Comparison of ENCODE assay signal across 22 cellular contexts in genomic region chr6:96433950-96434349, GRCh38.
"Had no signal": no experiment of that assay in that cellular context is flagged by ENCODE, and none has a peak within 500 bp of the region (broad histone marks: within the 10 kb centered on the region; RNA-seq: fewer than 3 reads in every experiment).

No MANE protein-coding gene starts in this region.

- DNase-seq: colonic mucosa; cortex of kidney; effector CD8-positive, alpha-beta T cell; effector memory CD8-positive, alpha-beta T cell; endodermal cell; erythroblast; esophagus squamous epithelium; foreskin fibroblast; foreskin melanocyte; gastrocnemius medialis; glutamatergic neuron; head of caudate nucleus; heart right ventricle; hippocampal formation; left cardiac atrium; left lung; left ventricle myocardium superior; lower lobe of right lung; mesenchymal stem cell; mucosa of descending colon had no signal

- H3K36me3 ChIP-seq: colonic mucosa, esophagus squamous epithelium, gastrocnemius medialis, heart right ventricle, left lung, lower lobe of right lung had no signal

- H3K27ac ChIP-seq: colonic mucosa, epithelial cell of prostate, esophagus squamous epithelium, gastrocnemius medialis, heart right ventricle, left lung, lower lobe of right lung had no signal

- H3K4me3 ChIP-seq: colonic mucosa, esophagus squamous epithelium, gastrocnemius medialis, heart right ventricle, left lung, lower lobe of right lung, mucosa of descending colon had no signal

- ATAC-seq: effector memory CD8-positive, alpha-beta T cell; esophagus mucosa; gastrocnemius medialis; heart right ventricle; left lung; left ventricle myocardium superior; lower lobe of right lung; mucosa of descending colon had no signal

- H3K4me1 ChIP-seq: colonic mucosa, esophagus squamous epithelium, gastrocnemius medialis, heart right ventricle, left lung, lower lobe of right lung had no signal

- H3K27me3 ChIP-seq: colonic mucosa, esophagus squamous epithelium, gastrocnemius medialis, heart right ventricle, left lung had no signal

- H3K9me3 ChIP-seq: colonic mucosa, gastrocnemius medialis, lower lobe of right lung had no signal
